Comparison of ENCODE assay signal across 8 cellular contexts in genomic region chr20:41249371-41249770, GRCh38.
DNase-seq lines count a peak whose midpoint lies in the region; ATAC-seq and TF ChIP-seq lines count a peak whose summit lies in the region.

No MANE protein-coding gene starts in this region.

- BruUV-seq in OCI-LY7 (replicated peaks; lab: Mats Ljungman, UMichigan) (no TSS peak), Calu3 (replicated peaks; lab: Mats Ljungman, UMichigan) (no TSS peak)

- H3K4me2 ChIP-seq in OCI-LY7 (ENCODE audit: low read length) = 0 out of 2 replicates have a peak overlapping the region, but pooled peaks have one; percentile 45
- H3K4me2 ChIP-seq in neuronal stem cell (ENCODE audit: insufficient read depth, low read length, poor library complexity, severe bottlenecking) = no peak overlapping the region

- H3K9me3 Mint-ChIP-seq in Calu3 (ENCODE audit: low read depth, unreplicated experiment) = no peaks in the 10 kb centered on the region
- H3K9me3 Mint-ChIP-seq in activated CD4-positive, alpha-beta memory T cell treated with anti-CD3 and anti-CD28 coated beads, Interleukin-2, amount 10 ng/mL, durations not matched to agents 7 days and 5 days = no peaks in the 10 kb centered on the region

- no peaks in the 10 kb centered on the region for H3K79me1 ChIP-seq in neuronal stem cell (ENCODE audit: low read depth, low read length)

- CTCF ChIA-PET in OCI-LY7 (lab: Charles Lee; ENCODE audit: unreplicated experiment) = no interaction called here
- CTCF ChIA-PET in Calu3 (lab: Charles Lee) = interaction anchor here (1.0 to 1.3 kb wide), 2 partner anchors 90 to 91 kb away, joined by 3 to 4 read pairs; partner anchors contain the start of gene LPIN3
- CTCF ChIA-PET in activated CD4-positive, alpha-beta memory T cell treated with anti-CD3 and anti-CD28 coated beads, Interleukin-2, amount 10 ng/mL, durations not matched to agents 7 days and 5 days (lab: Charles Lee) = no interaction called here

- intact Hi-C loops in OCI-LY7 (cut with micrococcal nuclease; ENCODE audit: unreplicated experiment) (no loop called here), Calu3 (cut with micrococcal nuclease; ENCODE audit: unreplicated experiment) (no loop called here)

- H3K27ac ChIP-seq in OCI-LY7 (ENCODE audit: low read depth, low read length, poor library complexity, severe bottlenecking) = no peak overlapping the region
- peak overlapping the region; percentile 18 for H3K27ac ChIP-seq in neuronal stem cell (replicated peaks; ENCODE audit: low read length)

- no peak overlapping the region for H2BK5ac ChIP-seq in neuronal stem cell (ENCODE audit: low read length)

- H2AFZ ChIP-seq in OCI-LY7 (ENCODE audit: low read length) (no peak overlapping the region), neuronal stem cell (ENCODE audit: low read length) (peak overlapping the region; percentile 87)

- peaks cover 16% of the 10 kb centered on the region for H3K4me1 ChIP-seq in OCI-LY7 (ENCODE audit: insufficient read depth, low read length, poor library complexity, severe bottlenecking)
- peaks cover 23 to 27% of the 10 kb centered on the region in 2 donors for H3K4me1 ChIP-seq in neuronal stem cell (ENCODE audit: control insufficient read depth in 2 of 2, insufficient read depth in 1 of 2, low read depth in 1 of 2, low read length in 2 of 2)

- H3K79me2 ChIP-seq in OCI-LY7 (ENCODE audit: insufficient read depth, low read depth, low read length) = no peaks in the 10 kb centered on the region

- H3K36me3 Mint-ChIP-seq in Calu3 (ENCODE audit: insufficient read depth, unreplicated experiment) = no peaks in the 10 kb centered on the region
- no peaks in the 10 kb centered on the region for H3K36me3 Mint-ChIP-seq in activated CD4-positive, alpha-beta memory T cell treated with anti-CD3 and anti-CD28 coated beads, Interleukin-2, amount 10 ng/mL, durations not matched to agents 7 days and 5 days (ENCODE audit: low read depth)

- no peaks in the 10 kb centered on the region for H3K9me2 ChIP-seq in OCI-LY7 (ENCODE audit: insufficient read depth, low read length)

- H2BK120ac ChIP-seq in neuronal stem cell (ENCODE audit: low read depth, low read length) = no peak overlapping the region

- H2BK12ac ChIP-seq in neuronal stem cell (ENCODE audit: low read length) = no peak overlapping the region

- DNase-seq in OCI-LY7 (ENCODE audit: low spot score) = no peak
- DNase-seq in fibroblast of mammary gland (ENCODE audit: low read depth) = peak; percentile 95
- peak; percentile 12 for DNase-seq in neuronal stem cell (ENCODE audit: low spot score)
- no peak for DNase-seq in stimulated activated CD4-positive, alpha-beta T cell treated with anti-CD3 and anti-CD28 coated beads, Interleukin-4, amount 100 ng/mL, for 24 hours
- no peak for DNase-seq in Calu3
- DNase-seq in activated CD4-positive, alpha-beta memory T cell treated with anti-CD3 and anti-CD28 coated beads, Interleukin-2, amount 10 ng/mL, durations not matched to agents 7 days and 5 days = no peak

- no peak for TF ChIP-seq CTCF in OCI-LY7 (conservative IDR thresholded peaks at IDR 0.05; ENCODE audit: low read length)
- TF ChIP-seq CTCF in fibroblast of mammary gland (conservative IDR thresholded peaks at IDR 0.05; ENCODE audit: control insufficient read depth, insufficient read depth, low read depth, low read length) = no peak
- no peak for TF ChIP-seq CTCF in Calu3 (IDR thresholded peaks at IDR 0.05; ENCODE audit: unreplicated experiment)

- no peaks in the 10 kb centered on the region for H4K20me1 ChIP-seq in OCI-LY7 (ENCODE audit: insufficient read depth, low read length)

- H3K9me3 ChIP-seq in OCI-LY7 (ENCODE audit: low read length) (no peaks in the 10 kb centered on the region), neuronal stem cell (replicated peaks in 1 of 2; ENCODE audit: control insufficient read depth in 2 of 2, insufficient read depth in 1 of 2, low read depth in 1 of 2, low read length in 2 of 2) (no peaks in the 10 kb centered on the region)

- H3K18ac ChIP-seq in neuronal stem cell (ENCODE audit: low read length) = no peak overlapping the region

- no peaks in the 10 kb centered on the region for H3K27me3 Mint-ChIP-seq in Calu3 (ENCODE audit: unreplicated experiment)
- H3K27me3 Mint-ChIP-seq in activated CD4-positive, alpha-beta memory T cell treated with anti-CD3 and anti-CD28 coated beads, Interleukin-2, amount 10 ng/mL, durations not matched to agents 7 days and 5 days = no peaks in the 10 kb centered on the region

- WGBS in neuronal stem cell (ENCODE audit: extremely low coverage in 2 of 2, insufficient read length in 2 of 2, insufficient replicate concordance in 1 of 2), 2 donors = no CpG with 5 or more reads among the region's 5 CpGs

- ATAC-seq in GM18868 (IDR thresholded peaks at IDR 0.05; ENCODE audit: unreplicated experiment) = peak; percentile 66
- ATAC-seq in HG03469 (IDR thresholded peaks at IDR 0.05; ENCODE audit: unreplicated experiment) = no peak

- peaks cover 11% of the 10 kb centered on the region for H3K4me1 Mint-ChIP-seq in Calu3 (ENCODE audit: low read depth, unreplicated experiment)
- no peaks in the 10 kb centered on the region for H3K4me1 Mint-ChIP-seq in activated CD4-positive, alpha-beta memory T cell treated with anti-CD3 and anti-CD28 coated beads, Interleukin-2, amount 10 ng/mL, durations not matched to agents 7 days and 5 days

- H3K14ac ChIP-seq in neuronal stem cell (ENCODE audit: low read length) = no peak overlapping the region

- no peak overlapping the region for H3K4ac ChIP-seq in neuronal stem cell (ENCODE audit: low read length)

- H3K36me3 ChIP-seq in OCI-LY7 (ENCODE audit: insufficient read depth, low read length) (no peaks in the 10 kb centered on the region), neuronal stem cell (replicated peaks in 1 of 2; ENCODE audit: control insufficient read depth in 2 of 2, insufficient read depth in 2 of 2, low read length in 2 of 2) (no peaks in the 10 kb centered on the region)

- H2BK15ac ChIP-seq in neuronal stem cell (ENCODE audit: low read length) = no peak overlapping the region

- H3K4me3 Mint-ChIP-seq in Calu3 (ENCODE audit: low read depth, unreplicated experiment) = no peak overlapping the region
- H3K4me3 Mint-ChIP-seq in activated CD4-positive, alpha-beta memory T cell treated with anti-CD3 and anti-CD28 coated beads, Interleukin-2, amount 10 ng/mL, durations not matched to agents 7 days and 5 days = no peak overlapping the region

- no peaks in the 10 kb centered on the region for H3K27me3 ChIP-seq in neuronal stem cell (ENCODE audit: control insufficient read depth in 3 of 3, insufficient read depth in 3 of 3, low read depth in 1 of 3, low read length in 3 of 3)

- H3K4me3 ChIP-seq in OCI-LY7 (ENCODE audit: low read depth, low read length, poor library complexity, severe bottlenecking) (no peak overlapping the region), fibroblast of mammary gland (ENCODE audit: control insufficient read depth, low read depth, low read length) (no peak overlapping the region), neuronal stem cell (ENCODE audit: low read length in 2 of 2) (peak overlapping the region in 1 of 2 donors; percentile 10)

- H3K9ac ChIP-seq in neuronal stem cell (ENCODE audit: low read depth, low read length, poor library complexity) = no peak overlapping the region

- no peak overlapping the region for H3K27ac Mint-ChIP-seq in Calu3 (ENCODE audit: unreplicated experiment)
- no peak overlapping the region for H3K27ac Mint-ChIP-seq in activated CD4-positive, alpha-beta memory T cell treated with anti-CD3 and anti-CD28 coated beads, Interleukin-2, amount 10 ng/mL, durations not matched to agents 7 days and 5 days

- H4K8ac ChIP-seq in neuronal stem cell (ENCODE audit: low read depth, low read length) = no peak overlapping the region

- no peak overlapping the region for H4K91ac ChIP-seq in neuronal stem cell (ENCODE audit: low read depth, low read length, poor library complexity)

- no peak overlapping the region for H3K23ac ChIP-seq in neuronal stem cell (ENCODE audit: low read depth, low read length, poor library complexity)

- POLR2A ChIA-PET in OCI-LY7 (lab: Charles Lee) = no interaction called here
- POLR2A ChIA-PET in activated CD4-positive, alpha-beta memory T cell treated with anti-CD3 and anti-CD28 coated beads, Interleukin-2, amount 10 ng/mL, durations not matched to agents 7 days and 5 days (lab: Charles Lee) = no interaction called here

- H2AK5ac ChIP-seq in neuronal stem cell (ENCODE audit: low read depth, low read length) = no peak overlapping the region

Comparison
In these comparisons a context has a peak if more than half of its experiments do, and no peak if none do; other contexts are left out.
1. DNase-seq: peak in fibroblast of mammary gland (single experiment) and neuronal stem cell (single experiment); none in OCI-LY7 (single experiment), stimulated activated CD4-positive, alpha-beta T cell treated with anti-CD3 and anti-CD28 coated beads, Interleukin-4, amount 100 ng/mL, for 24 hours (single experiment), Calu3 (single experiment) and activated CD4-positive, alpha-beta memory T cell treated with anti-CD3 and anti-CD28 coated beads, Interleukin-2, amount 10 ng/mL, durations not matched to agents 7 days and 5 days (single experiment).